In the genomic region with DNA sequence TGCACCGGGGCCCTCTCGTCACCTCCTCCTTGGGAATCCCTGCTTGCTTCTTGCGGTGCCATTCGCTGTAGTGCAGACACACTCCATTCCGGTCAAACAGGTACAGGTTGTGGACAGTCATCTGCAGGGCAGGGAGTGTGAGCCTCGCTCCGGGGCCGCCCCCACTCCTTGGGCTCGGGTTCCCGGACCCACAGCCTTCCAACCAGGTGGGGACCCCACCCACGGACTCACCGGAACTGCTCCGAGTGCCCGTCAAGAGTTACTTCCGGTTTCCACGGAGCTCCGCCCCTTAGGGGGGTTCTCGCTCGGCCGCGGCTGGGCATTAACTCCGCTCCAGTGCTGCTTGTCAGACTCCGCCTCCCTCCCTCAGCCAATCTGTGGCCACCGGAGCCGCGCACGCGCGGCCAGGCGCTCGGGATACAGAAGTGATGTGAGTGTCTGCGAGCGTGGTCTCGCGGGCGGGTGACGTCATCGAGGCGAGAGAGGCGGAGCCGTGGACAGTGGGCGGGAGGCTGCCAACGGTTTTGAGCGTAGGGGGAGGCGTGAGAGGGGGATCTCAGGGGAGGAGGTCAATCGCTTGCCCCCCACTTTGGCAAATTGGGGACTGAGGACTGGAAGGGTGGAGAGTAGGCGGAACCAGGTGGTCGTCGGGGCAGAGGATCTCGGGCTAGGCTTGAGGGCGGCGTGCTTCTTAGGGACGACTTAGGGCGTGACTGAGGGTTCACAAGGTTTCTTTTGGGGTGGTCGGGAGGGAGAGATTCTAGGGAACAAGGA, we compare ENCODE assay signal across 1 cellular context.
TF ChIP-seq lines count a peak whose summit lies in the region.

A gene with protein sequence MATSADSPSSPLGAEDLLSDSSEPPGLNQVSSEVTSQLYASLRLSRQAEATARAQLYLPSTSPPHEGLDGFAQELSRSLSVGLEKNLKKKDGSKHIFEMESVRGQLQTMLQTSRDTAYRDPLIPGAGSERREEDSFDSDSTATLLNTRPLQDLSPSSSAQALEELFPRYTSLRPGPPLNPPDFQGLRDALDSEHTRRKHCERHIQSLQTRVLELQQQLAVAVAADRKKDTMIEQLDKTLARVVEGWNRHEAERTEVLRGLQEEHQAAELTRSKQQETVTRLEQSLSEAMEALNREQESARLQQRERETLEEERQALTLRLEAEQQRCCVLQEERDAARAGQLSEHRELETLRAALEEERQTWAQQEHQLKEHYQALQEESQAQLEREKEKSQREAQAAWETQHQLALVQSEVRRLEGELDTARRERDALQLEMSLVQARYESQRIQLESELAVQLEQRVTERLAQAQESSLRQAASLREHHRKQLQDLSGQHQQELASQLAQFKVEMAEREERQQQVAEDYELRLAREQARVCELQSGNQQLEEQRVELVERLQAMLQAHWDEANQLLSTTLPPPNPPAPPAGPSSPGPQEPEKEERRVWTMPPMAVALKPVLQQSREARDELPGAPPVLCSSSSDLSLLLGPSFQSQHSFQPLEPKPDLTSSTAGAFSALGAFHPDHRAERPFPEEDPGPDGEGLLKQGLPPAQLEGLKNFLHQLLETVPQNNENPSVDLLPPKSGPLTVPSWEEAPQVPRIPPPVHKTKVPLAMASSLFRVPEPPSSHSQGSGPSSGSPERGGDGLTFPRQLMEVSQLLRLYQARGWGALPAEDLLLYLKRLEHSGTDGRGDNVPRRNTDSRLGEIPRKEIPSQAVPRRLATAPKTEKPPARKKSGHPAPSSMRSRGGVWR (plus strand): TSS at position 498 of the 774 bp plus-strand sequence. CDS start 874 bp downstream, outside the sequence.
A gene with protein sequence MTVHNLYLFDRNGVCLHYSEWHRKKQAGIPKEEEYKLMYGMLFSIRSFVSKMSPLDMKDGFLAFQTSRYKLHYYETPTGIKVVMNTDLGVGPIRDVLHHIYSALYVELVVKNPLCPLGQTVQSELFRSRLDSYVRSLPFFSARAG (minus strand): TSS at position 238 of the 774 bp plus-strand sequence. CDS start 117 bp downstream, at position 121.

TF ChIP-seq in GM12878, 131 proteins besides CTCF, POLR2A, EP300 and RAD21 (continued from another document):
- TF ChIP-seq BHLHE40 (IDR thresholded peaks at IDR 0.05; ENCODE audit: borderline replicate concordance in 1 of 2, low read depth in 2 of 2, low read length in 1 of 2) (peak; percentile 20 to 76; a peak in 3 of 4 replicates), NR2C1 (IDR thresholded peaks at IDR 0.05) (peak; percentile 73; the same call in 1 of the 2 replicates), BACH1 (IDR thresholded peaks at IDR 0.05; ENCODE audit: borderline replicate concordance) (peak; percentile 65), NR2F1 (conservative IDR thresholded peaks at IDR 0.05) (peak; percentile 74), SREBF2 (IDR thresholded peaks at IDR 0.05; ENCODE audit: low read length) (peak; percentile 51; the same call in 1 of the 2 replicates), TAF1 (IDR thresholded peaks at IDR 0.05; ENCODE audit: borderline replicate concordance, low read depth, low read length) (peak; percentile 22; the same call in 1 of the 2 replicates), BCL11A (IDR thresholded peaks at IDR 0.05; ENCODE audit: low read depth, low read length) (no peak), NBN (IDR thresholded peaks at IDR 0.05) (peak; percentile 100)
- TF ChIP-seq, protein P1, sequence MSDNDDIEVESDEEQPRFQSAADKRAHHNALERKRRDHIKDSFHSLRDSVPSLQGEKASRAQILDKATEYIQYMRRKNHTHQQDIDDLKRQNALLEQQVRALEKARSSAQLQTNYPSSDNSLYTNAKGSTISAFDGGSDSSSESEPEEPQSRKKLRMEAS (IDR thresholded peaks at IDR 0.05; ENCODE audit: low read depth, low read length), result no peak; the same call in 1 of the 2 replicates
- TF ChIP-seq, protein P2, sequence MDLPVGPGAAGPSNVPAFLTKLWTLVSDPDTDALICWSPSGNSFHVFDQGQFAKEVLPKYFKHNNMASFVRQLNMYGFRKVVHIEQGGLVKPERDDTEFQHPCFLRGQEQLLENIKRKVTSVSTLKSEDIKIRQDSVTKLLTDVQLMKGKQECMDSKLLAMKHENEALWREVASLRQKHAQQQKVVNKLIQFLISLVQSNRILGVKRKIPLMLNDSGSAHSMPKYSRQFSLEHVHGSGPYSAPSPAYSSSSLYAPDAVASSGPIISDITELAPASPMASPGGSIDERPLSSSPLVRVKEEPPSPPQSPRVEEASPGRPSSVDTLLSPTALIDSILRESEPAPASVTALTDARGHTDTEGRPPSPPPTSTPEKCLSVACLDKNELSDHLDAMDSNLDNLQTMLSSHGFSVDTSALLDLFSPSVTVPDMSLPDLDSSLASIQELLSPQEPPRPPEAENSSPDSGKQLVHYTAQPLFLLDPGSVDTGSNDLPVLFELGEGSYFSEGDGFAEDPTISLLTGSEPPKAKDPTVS (IDR thresholded peaks at IDR 0.05; ENCODE audit: low read depth, low read length), result no peak
- TF ChIP-seq, protein P3, sequence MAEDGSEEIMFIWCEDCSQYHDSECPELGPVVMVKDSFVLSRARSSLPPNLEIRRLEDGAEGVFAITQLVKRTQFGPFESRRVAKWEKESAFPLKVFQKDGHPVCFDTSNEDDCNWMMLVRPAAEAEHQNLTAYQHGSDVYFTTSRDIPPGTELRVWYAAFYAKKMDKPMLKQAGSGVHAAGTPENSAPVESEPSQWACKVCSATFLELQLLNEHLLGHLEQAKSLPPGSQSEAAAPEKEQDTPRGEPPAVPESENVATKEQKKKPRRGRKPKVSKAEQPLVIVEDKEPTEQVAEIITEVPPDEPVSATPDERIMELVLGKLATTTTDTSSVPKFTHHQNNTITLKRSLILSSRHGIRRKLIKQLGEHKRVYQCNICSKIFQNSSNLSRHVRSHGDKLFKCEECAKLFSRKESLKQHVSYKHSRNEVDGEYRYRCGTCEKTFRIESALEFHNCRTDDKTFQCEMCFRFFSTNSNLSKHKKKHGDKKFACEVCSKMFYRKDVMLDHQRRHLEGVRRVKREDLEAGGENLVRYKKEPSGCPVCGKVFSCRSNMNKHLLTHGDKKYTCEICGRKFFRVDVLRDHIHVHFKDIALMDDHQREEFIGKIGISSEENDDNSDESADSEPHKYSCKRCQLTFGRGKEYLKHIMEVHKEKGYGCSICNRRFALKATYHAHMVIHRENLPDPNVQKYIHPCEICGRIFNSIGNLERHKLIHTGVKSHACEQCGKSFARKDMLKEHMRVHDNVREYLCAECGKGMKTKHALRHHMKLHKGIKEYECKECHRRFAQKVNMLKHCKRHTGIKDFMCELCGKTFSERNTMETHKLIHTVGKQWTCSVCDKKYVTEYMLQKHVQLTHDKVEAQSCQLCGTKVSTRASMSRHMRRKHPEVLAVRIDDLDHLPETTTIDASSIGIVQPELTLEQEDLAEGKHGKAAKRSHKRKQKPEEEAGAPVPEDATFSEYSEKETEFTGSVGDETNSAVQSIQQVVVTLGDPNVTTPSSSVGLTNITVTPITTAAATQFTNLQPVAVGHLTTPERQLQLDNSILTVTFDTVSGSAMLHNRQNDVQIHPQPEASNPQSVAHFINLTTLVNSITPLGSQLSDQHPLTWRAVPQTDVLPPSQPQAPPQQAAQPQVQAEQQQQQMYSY (CRISPR knock-in tag; IDR thresholded peaks at IDR 0.05), result peak; percentile 87; the same call in 1 of the 2 replicates
